ENCODE assay signal across 8 cellular contexts in the genomic region with DNA sequence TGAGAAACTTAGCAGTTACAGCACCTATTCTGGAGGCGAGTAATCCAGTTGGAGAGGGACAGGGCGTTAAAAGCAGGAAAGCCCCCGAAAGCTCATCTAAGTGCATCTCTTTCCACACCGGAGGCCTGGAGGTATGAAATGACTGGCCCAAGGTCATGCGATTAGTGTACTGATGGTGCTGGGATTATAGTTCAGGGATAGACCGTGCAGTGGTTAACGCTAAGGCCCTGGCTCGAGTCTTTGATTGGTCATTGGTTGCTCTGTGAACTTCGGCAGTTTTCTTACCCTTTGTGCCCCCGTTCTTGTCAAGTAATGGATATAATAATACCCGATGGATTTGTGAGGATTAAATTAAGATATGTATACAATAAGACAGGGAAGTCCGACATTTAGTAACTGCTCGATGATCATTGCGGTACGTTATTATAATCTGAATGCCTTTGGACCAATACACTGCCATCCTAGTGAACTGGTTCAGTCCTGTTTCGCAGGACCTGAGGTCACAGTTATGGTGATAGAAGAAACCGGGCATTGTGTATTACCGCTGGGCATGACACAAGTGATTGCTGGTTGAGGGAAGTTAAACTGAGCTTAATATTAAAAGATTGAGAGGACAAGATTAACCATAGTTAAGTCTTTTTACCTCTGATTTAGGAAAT. TPM values are rescaled to one million over a fixed set of nuclear protein-coding genes. Genes with fewer than 3 reads are reported as not detected.
A peak's percentile ranks its signal among the peaks of the same experiment; 100 is the strongest.
DNase-seq lines count a peak whose midpoint lies in the region; ATAC-seq and TF ChIP-seq lines count a peak whose summit lies in the region.

No MANE protein-coding gene starts in this region.

- no peak for TF ChIP-seq POLR2A in gastroesophageal sphincter (IDR thresholded peaks at IDR 0.05)
- no peak for TF ChIP-seq POLR2A in prostate gland (IDR thresholded peaks at IDR 0.05)

- no peaks in the 10 kb centered on the region for H3K27me3 ChIP-seq in MG63
- H3K27me3 ChIP-seq in gastroesophageal sphincter: no peaks in the 10 kb centered on the region
- H3K27me3 ChIP-seq in prostate gland (replicated peaks; ENCODE audit: insufficient read depth): no peaks in the 10 kb centered on the region

- peak overlapping the region; percentile 99 for H3K4me3 ChIP-seq in MG63
- H3K4me3 ChIP-seq in gastroesophageal sphincter: peak overlapping the region; percentile 84 to 97
- peak overlapping the region; percentile 77 to 98 for H3K4me3 ChIP-seq in prostate gland

- TF ChIP-seq CTCF in gastroesophageal sphincter (IDR thresholded peaks at IDR 0.05): no peak
- no peak for TF ChIP-seq CTCF in prostate gland (IDR thresholded peaks at IDR 0.05)

- peaks cover 19 to 30% of the 10 kb centered on the region in 2 donors for H3K36me3 Mint-ChIP-seq in activated T-cell treated with anti-CD3 and anti-CD28 coated beads, Interleukin-2, amount 50 U/mL, for 72 hours (ENCODE audit: insufficient read depth in 2 of 2)

- H3K4me1 ChIP-seq in gastroesophageal sphincter (peaks cover 0 to 61% (median 15%) of the 10 kb centered on the region in 3 donors), prostate gland (replicated peaks) (no peaks in the 10 kb centered on the region)

- H3K27me3 Mint-ChIP-seq in activated T-cell treated with anti-CD3 and anti-CD28 coated beads, Interleukin-2, amount 50 U/mL, for 72 hours (ENCODE audit: low read depth): no peaks in the 10 kb centered on the region

- intact Hi-C loops in prostate gland (cut with DNase I): loop anchor here (2.0 to 5.0 kb wide), 3 partner anchors 21 to 123 kb away; partner anchors contain the start of genes MAML1 and SQSTM1

- H3K27ac ChIP-seq in gastroesophageal sphincter (peak overlapping the region; percentile 92 to 97 (median 96)), prostate gland (peak overlapping the region; percentile 91 to 93)

- peak overlapping the region; percentile 89 to 100 for H3K4me3 Mint-ChIP-seq in activated T-cell treated with anti-CD3 and anti-CD28 coated beads, Interleukin-2, amount 50 U/mL, for 72 hours

- H3K9me3 Mint-ChIP-seq in activated T-cell treated with anti-CD3 and anti-CD28 coated beads, Interleukin-2, amount 50 U/mL, for 72 hours: no peaks in the 10 kb centered on the region

- H3K9me3 ChIP-seq in MG63: no peaks in the 10 kb centered on the region
- H3K9me3 ChIP-seq in gastroesophageal sphincter: no peaks in the 10 kb centered on the region
- H3K9me3 ChIP-seq in prostate gland: no peaks in the 10 kb centered on the region

- peaks cover 51% of the 10 kb centered on the region for H3K4me1 Mint-ChIP-seq in activated T-cell treated with anti-CD3 and anti-CD28 coated beads, Interleukin-2, amount 50 U/mL, for 72 hours (ENCODE audit: low read depth)

- peak; percentile 9 for DNase-seq in activated gamma-delta T cell treated with anti-CD3 and anti-CD28 coated beads, Interleukin-2, amount 50 U/mL, for 16 hours (ENCODE audit: low read depth)
- DNase-seq in activated gamma-delta T cell treated with Interleukin-2 at 50 U/mL for 16 hours (no peak), MG63 (peak; percentile 28), prostate gland (ENCODE audit: low spot score) (no peak), NCI-H510A (lab: John Stamatoyannopoulos, UW) (no peak), NCI-H1048 (lab: John Stamatoyannopoulos, UW) (no peak)
- peak; percentile 64 to 68 for DNase-seq in activated T-cell treated with anti-CD3 and anti-CD28 coated beads, Interleukin-2, amount 50 U/mL, for 72 hours

- peak overlapping the region; percentile 99 for H3K27ac Mint-ChIP-seq in activated T-cell treated with anti-CD3 and anti-CD28 coated beads, Interleukin-2, amount 50 U/mL, for 72 hours

- peak; percentile 17 to 40 for ATAC-seq in activated T-cell treated with anti-CD3 and anti-CD28 coated beads, Interleukin-2, amount 50 U/mL, for 72 hours (replicated peaks in 1 of 2)
- ATAC-seq in gastroesophageal sphincter: no peak

- TF ChIP-seq EP300 in gastroesophageal sphincter (IDR thresholded peaks at IDR 0.05): no peak

- 1 to 3% methylated on average over 14 to 15 of the region's 18 CpGs for WGBS in gastroesophageal sphincter (ENCODE audit: low coverage in 1 of 2), 2 donors
- WGBS in prostate gland: 4% methylated on average over 18 of the region's 18 CpGs

- H3K36me3 ChIP-seq in MG63 (peaks cover 57% of the 10 kb centered on the region), gastroesophageal sphincter (peaks cover 0 to 16% of the 10 kb centered on the region in 2 donors), prostate gland (no peaks in the 10 kb centered on the region)

RNA-seq across cellular contexts. Expression of gene CANX, which starts 1.0 kb away (rescaled TPM):
- total RNA-seq in MG63 (2014; rRNA removed; shearing (Covaris generic); ENCODE audit: low replicate concordance): 1,325 and 1,676 TPM in 2 replicates
- total RNA-seq in activated T-cell treated with anti-CD3 and anti-CD28 coated beads, Interleukin-2, amount 50 U/mL, for 72 hours: 100 to 1,000 TPM; 572 to 714 TPM
- total RNA-seq in gastroesophageal sphincter (100 to 1,000 TPM; 281 to 400 (median 342) TPM), prostate gland (100 to 1,000 TPM; 341 to 468 TPM)

RNA-seq across cellular contexts. Expression of gene CBY3, which starts 18.9 kb away (rescaled TPM):
- total RNA-seq in MG63 (2014; rRNA removed; shearing (Covaris generic); ENCODE audit: low replicate concordance): not detected in 2 replicates
- under 1 TPM in 1 of 2 donors, not detected in 1; 0.44 TPM for total RNA-seq in activated T-cell treated with anti-CD3 and anti-CD28 coated beads, Interleukin-2, amount 50 U/mL, for 72 hours
- total RNA-seq in gastroesophageal sphincter: not detected
- 1 to 10 TPM in 1 of 2 donors, not detected in 1; 5.0 TPM for total RNA-seq in prostate gland

RNA-seq across cellular contexts. Expression of gene MAML1, which starts 32.9 kb away (rescaled TPM):
- 10.6 and 21.3 TPM in 2 replicates for total RNA-seq in MG63 (2014; rRNA removed; shearing (Covaris generic); ENCODE audit: low replicate concordance)
- total RNA-seq in activated T-cell treated with anti-CD3 and anti-CD28 coated beads, Interleukin-2, amount 50 U/mL, for 72 hours: 10 to 100 TPM; 26.9 to 28.0 TPM
- 10 to 100 TPM; 31.8 to 51.3 (median 36.8) TPM for total RNA-seq in gastroesophageal sphincter
- total RNA-seq in prostate gland: 10 to 100 TPM; 33.9 to 54.7 TPM

Comparison
In these comparisons a context has a peak if more than half of its experiments do, and no peak if none do; other contexts are left out.
1. DNase-seq: peak in activated gamma-delta T cell treated with anti-CD3 and anti-CD28 coated beads, Interleukin-2, amount 50 U/mL, for 16 hours (single experiment), MG63 (single experiment) and activated T-cell treated with anti-CD3 and anti-CD28 coated beads, Interleukin-2, amount 50 U/mL, for 72 hours (2 of 2); none in activated gamma-delta T cell treated with Interleukin-2 at 50 U/mL for 16 hours (single experiment), prostate gland (single experiment), NCI-H510A (single experiment) and NCI-H1048 (single experiment).
2. Peak in every context shown above with its lines, with median percentiles within 50 percentile points of each other: H3K4me3 ChIP-seq.